Comparison of ENCODE assay signal across 27 cellular contexts in the genomic region with DNA sequence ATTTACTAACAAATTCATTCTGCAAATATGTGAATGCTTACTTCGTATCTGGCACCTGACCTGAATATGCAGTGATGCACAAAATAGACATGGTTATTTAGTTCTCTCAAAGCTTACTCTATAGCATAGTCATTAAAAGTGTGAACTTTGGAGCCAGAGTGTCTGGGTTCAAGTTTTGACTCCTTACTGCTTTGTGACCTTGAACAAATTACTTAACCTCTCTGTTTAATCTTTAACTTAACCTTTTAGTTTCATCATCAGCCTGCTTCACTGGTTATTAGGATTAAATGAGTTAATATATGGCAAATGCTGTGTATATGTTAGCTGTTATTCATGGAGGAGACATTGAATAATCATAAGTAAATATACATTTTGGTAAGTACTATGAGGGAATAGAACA. TPM values are rescaled to one million over a fixed set of nuclear protein-coding genes. Genes with fewer than 3 reads are reported as not detected.
DNase-seq lines count a peak whose midpoint lies in the region; ATAC-seq, FAIRE-seq and TF ChIP-seq lines count a peak whose summit lies in the region.
"Had no signal": no experiment of that assay in that cellular context is flagged by ENCODE, and none has a peak within 500 bp of the region (broad histone marks: within the 10 kb centered on the region; RNA-seq: fewer than 3 reads in every experiment).

No MANE protein-coding gene starts in this region.

- H3K4me1 ChIP-seq in kidney (ENCODE audit: control insufficient read depth in 1 of 2, insufficient read depth in 1 of 2, low read depth in 1 of 2, low read length in 2 of 2) (peaks cover 3 to 13% of the 10 kb centered on the region in 2 donors), liver (ENCODE audit: control insufficient read depth in 4 of 4, insufficient read depth in 4 of 4, low read length in 3 of 4) (peaks cover 5 to 8% (median 5%) of the 10 kb centered on the region in 4 donors), PC-9 (replicated peaks; ENCODE audit: insufficient read depth) (no peaks in the 10 kb centered on the region)

- no TSS peak for BruUV-seq in PC-9 (replicated peaks; lab: Mats Ljungman, UMichigan)

- H3K4me3 ChIP-seq in kidney (ENCODE audit: low read length in 2 of 2) (no peak overlapping the region), liver (ENCODE audit: low read depth in 1 of 3, low read length in 3 of 3) (no peak overlapping the region), PC-9 (no peak overlapping the region)

- no peaks in the 10 kb centered on the region for H3K79me2 ChIP-seq in PC-9 (ENCODE audit: low read depth)

- CTCF ChIA-PET in PC-9 (lab: Charles Lee): no interaction called here

- no peaks in the 10 kb centered on the region for H3K9me2 ChIP-seq in PC-9 (ENCODE audit: insufficient read depth)

- intact Hi-C loops in kidney (cut with DNase I) (no loop called here), PC-9 (cut with micrococcal nuclease; ENCODE audit: unreplicated experiment) (no loop called here)

- no peak for ATAC-seq in GM18867 (IDR thresholded peaks at IDR 0.05; ENCODE audit: unreplicated experiment)
- ATAC-seq: CD8-positive, alpha-beta T cell; PC-3 had no signal

- H3K9me3 ChIP-seq in kidney (ENCODE audit: control insufficient read depth in 1 of 2, low read length in 2 of 2): no peaks in the 10 kb centered on the region
- H3K9me3 ChIP-seq in liver (ENCODE audit: control insufficient read depth in 4 of 4, low read length in 3 of 4): no peaks in the 10 kb centered on the region
- no peaks in the 10 kb centered on the region for H3K9me3 ChIP-seq in PC-9 (ENCODE audit: insufficient read depth, low read depth)

- POLR2A ChIA-PET in PC-9 (lab: Charles Lee; ENCODE audit: unreplicated experiment): no interaction called here

- no peak overlapping the region for H2AFZ ChIP-seq in PC-9

- 85% methylated on average over 1 of the region's 1 CpG for WGBS in liver

- H3K36me3 ChIP-seq in kidney (ENCODE audit: control insufficient read depth in 1 of 2, insufficient read depth in 2 of 2, low read length in 2 of 2) (no peaks in the 10 kb centered on the region), liver (ENCODE audit: control insufficient read depth in 4 of 4, insufficient read depth in 3 of 4, low read depth in 1 of 4, low read length in 3 of 4) (no peaks in the 10 kb centered on the region), PC-9 (ENCODE audit: low read depth) (no peaks in the 10 kb centered on the region)

- H3K27me3 ChIP-seq in liver (ENCODE audit: control insufficient read depth in 4 of 4, insufficient read depth in 4 of 4, low read length in 3 of 4) (no peaks in the 10 kb centered on the region), PC-9 (ENCODE audit: insufficient read depth, low read depth) (no peaks in the 10 kb centered on the region)

- in situ Hi-C loops in GM13977 (cut with MboI; ENCODE audit: low pct_unique_long_range_greater_than_20kb, low sequenced_read_pairs, unreplicated experiment): no loop called here

- no peak for TF ChIP-seq RAD21 in liver (IDR thresholded peaks at IDR 0.05)

- no peak overlapping the region for H3K4me2 ChIP-seq in PC-9
- H3K4me2 ChIP-seq: KMS-11 had no signal

- H3K27ac ChIP-seq in kidney (ENCODE audit: low read depth in 2 of 2, low read length in 2 of 2): peak overlapping the region in 1 of 2 donors; percentile 62
- no peak overlapping the region for H3K27ac ChIP-seq in liver (ENCODE audit: low read depth in 1 of 2, low read length in 2 of 2)
- H3K27ac ChIP-seq in PC-9: no peak overlapping the region
- H3K27ac ChIP-seq: KMS-11 had no signal

- no peak for TF ChIP-seq CTCF in kidney (IDR thresholded peaks at IDR 0.05; ENCODE audit: borderline replicate concordance, extremely low read depth, insufficient read depth)
- TF ChIP-seq CTCF in liver (IDR thresholded peaks at IDR 0.05; ENCODE audit: low read depth, low read length, missing input control): no peak
- no peak for TF ChIP-seq CTCF in GM13977 (IDR thresholded peaks at IDR 0.05; ENCODE audit: extremely low read depth, insufficient read depth, missing control alignments)
- no peak for TF ChIP-seq CTCF in PC-9 (conservative IDR thresholded peaks at IDR 0.05)

- FAIRE-seq in H54 (lab: Jason Lieb, UNC) (peak; percentile 33), kidney (lab: Jason Lieb, UNC) (peak; percentile 86)
- FAIRE-seq: A204.1, GM12891, GM19239, HTR-8/SVneo had no signal

- H3K9ac ChIP-seq in kidney (ENCODE audit: low read length in 2 of 2): no peak overlapping the region
- H3K9ac ChIP-seq in liver (ENCODE audit: low read depth in 1 of 2, low read length in 2 of 2): no peak overlapping the region
- H3K9ac ChIP-seq: KMS-11 had no signal

- H4K20me1 ChIP-seq in PC-9 (ENCODE audit: insufficient read depth): no peaks in the 10 kb centered on the region

- DNase-seq in H54 (ENCODE audit: insufficient read length, low spot score): no peak
- DNase-seq in kidney: no peak
- DNase-seq in GM13977 (ENCODE audit: low spot score): no peak
- DNase-seq in PC-9: no peak
- DNase-seq in SK-N-DZ (ENCODE audit: low spot score): no peak
- DNase-seq: C1 segment of cervical spinal cord; Caco-2; CD8-positive, alpha-beta T cell; DMS 273 treated with DMSO at 0.1 percent for 48 hours; DMS79 treated with DMSO at 0.1 percent for 48 hours; H7; MM.1S; NCI-H2029; NCI-H446; NCI-H524 treated with DMSO at 0.1 percent for 48 hours; NCI-H774; NK-92 treated with Interleukin-12 subunit alpha and Interleukin-12 subunit beta, amount 100 ng/mL, for 24 hours; PC-3; RPMI8226; SHP77 had no signal

- H3F3A ChIP-seq in PC-9 (ENCODE audit: insufficient read depth, low read depth): no peaks in the 10 kb centered on the region

- no peak for TF ChIP-seq POLR2A in H54 (IDR thresholded peaks at IDR 0.05; ENCODE audit: low read depth, low read length)

TF ChIP-seq in liver, 16 proteins besides CTCF, POLR2A, EP300 and RAD21:
- TF ChIP-seq EGR1 (IDR thresholded peaks at IDR 0.05; ENCODE audit: low read depth in 2 of 2) (no peak), RXRA (IDR thresholded peaks at IDR 0.05) (peak; percentile 35 to 49), HNF4A (conservative IDR thresholded peaks at IDR 0.05) (peak; percentile 79 to 91), JUND (IDR thresholded peaks at IDR 0.05) (peak; percentile 8 to 15), SP1 (IDR thresholded peaks at IDR 0.05) (no peak), TAF1 (conservative IDR thresholded peaks at IDR 0.05) (no peak), HNF4G (IDR thresholded peaks at IDR 0.05) (peak; percentile 69)
- TF ChIP-seq, protein P1, sequence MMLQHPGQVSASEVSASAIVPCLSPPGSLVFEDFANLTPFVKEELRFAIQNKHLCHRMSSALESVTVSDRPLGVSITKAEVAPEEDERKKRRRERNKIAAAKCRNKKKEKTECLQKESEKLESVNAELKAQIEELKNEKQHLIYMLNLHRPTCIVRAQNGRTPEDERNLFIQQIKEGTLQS (IDR thresholded peaks at IDR 0.05): peak; percentile 65
- TF ChIP-seq, protein P2, sequence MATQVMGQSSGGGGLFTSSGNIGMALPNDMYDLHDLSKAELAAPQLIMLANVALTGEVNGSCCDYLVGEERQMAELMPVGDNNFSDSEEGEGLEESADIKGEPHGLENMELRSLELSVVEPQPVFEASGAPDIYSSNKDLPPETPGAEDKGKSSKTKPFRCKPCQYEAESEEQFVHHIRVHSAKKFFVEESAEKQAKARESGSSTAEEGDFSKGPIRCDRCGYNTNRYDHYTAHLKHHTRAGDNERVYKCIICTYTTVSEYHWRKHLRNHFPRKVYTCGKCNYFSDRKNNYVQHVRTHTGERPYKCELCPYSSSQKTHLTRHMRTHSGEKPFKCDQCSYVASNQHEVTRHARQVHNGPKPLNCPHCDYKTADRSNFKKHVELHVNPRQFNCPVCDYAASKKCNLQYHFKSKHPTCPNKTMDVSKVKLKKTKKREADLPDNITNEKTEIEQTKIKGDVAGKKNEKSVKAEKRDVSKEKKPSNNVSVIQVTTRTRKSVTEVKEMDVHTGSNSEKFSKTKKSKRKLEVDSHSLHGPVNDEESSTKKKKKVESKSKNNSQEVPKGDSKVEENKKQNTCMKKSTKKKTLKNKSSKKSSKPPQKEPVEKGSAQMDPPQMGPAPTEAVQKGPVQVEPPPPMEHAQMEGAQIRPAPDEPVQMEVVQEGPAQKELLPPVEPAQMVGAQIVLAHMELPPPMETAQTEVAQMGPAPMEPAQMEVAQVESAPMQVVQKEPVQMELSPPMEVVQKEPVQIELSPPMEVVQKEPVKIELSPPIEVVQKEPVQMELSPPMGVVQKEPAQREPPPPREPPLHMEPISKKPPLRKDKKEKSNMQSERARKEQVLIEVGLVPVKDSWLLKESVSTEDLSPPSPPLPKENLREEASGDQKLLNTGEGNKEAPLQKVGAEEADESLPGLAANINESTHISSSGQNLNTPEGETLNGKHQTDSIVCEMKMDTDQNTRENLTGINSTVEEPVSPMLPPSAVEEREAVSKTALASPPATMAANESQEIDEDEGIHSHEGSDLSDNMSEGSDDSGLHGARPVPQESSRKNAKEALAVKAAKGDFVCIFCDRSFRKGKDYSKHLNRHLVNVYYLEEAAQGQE (IDR thresholded peaks at IDR 0.05): no peak

RNA-seq across cellular contexts. Expression of a gene that starts 12.1 kb away (rescaled TPM):
- total RNA-seq in kidney (40.1 TPM), liver (10 to 100 TPM; 17.3 to 33.5 TPM), PC-9 (2021) (31.8 and 38.5 TPM in 2 replicates)
- polyA plus RNA-seq in kidney (ENCODE audit: insufficient read depth, low read depth, low replicate concordance) (1.9 TPM), liver (1 to 10 TPM; 2.1 to 9.1 TPM)
- 10.1 and 12.4 TPM in 2 replicates for polyA plus RNA-seq in SK-N-DZ (2014; cell fraction: cytosol; rRNA removed)
- 15.7 and 18.8 TPM in 2 replicates for polyA plus RNA-seq in SK-N-DZ (2014; cell fraction: nucleus; rRNA removed)
